8 cellular contexts compared by ENCODE assay signal in the genomic region with DNA sequence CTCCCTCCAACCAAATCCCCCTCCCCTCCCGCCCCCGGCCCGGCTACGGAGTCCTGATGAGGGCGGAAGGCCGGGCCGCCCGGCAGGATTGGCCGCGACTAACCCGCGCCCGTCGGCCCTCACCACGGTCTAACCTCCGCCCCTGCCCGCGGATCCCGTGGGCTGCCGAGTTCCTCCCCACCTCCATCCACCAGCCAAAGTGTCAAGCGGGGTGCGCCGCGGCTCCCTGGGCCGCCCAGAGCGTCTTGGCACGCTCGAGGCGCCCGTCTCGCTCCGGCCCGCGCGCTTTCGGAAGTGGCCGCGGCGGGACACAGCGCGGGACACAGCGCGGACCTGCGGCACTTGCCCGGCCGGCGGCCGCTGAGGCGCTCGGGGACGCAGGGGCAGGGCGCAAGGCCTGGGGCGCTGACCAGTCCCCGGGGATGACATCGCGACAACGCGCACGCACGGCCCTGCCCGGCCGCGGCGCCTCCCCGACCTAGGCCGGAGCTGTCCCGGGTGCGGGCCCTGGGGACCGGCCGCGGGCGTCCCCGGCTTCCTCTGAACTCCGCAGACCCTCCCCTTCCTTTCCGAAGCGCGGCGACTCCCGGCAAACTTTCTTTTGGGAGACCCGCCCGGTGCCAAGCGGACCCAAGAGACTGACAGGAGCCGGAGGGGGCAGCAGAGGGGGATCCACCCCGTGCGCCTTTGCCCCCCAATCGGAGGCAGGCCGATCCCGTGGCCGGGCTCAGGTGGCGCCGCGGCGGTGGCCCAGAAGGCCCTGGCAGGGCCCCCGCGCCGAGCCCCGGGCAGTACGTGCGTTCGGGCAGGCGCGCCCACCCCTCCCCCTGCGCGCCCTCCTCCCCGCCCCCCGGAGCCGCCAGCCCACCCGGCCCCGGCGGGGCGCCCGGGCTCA.
DNase-seq lines count a peak whose midpoint lies in the region; FAIRE-seq and TF ChIP-seq lines count a peak whose summit lies in the region.

No MANE protein-coding gene starts in this region.

- peaks cover 43% of the 10 kb centered on the region for H3K27me3 Mint-ChIP-seq in activated T-helper 2 cell treated with anti-CD3 and anti-CD28 coated beads, Interferon-gamma antibody, Interleukin-2, Interleukin-4, amounts not matched to agents 10 μg/mL and 5 μg/mL and 100 μg/mL, durations not matched to agents 14 hours and 24 hours and 36 hours (ENCODE audit: low read depth)
- peaks cover 86% of the 10 kb centered on the region for H3K27me3 Mint-ChIP-seq in neural crest cell (ENCODE audit: low read depth)

- H3K36me3 ChIP-seq in GM23248 (ENCODE audit: low read depth): no peaks in the 10 kb centered on the region

- peak; percentile 50 for FAIRE-seq in GM12891 (lab: Jason Lieb, UNC)

- H3K9ac ChIP-seq in GM23248: peak overlapping the region; percentile 90

- no peak for TF ChIP-seq CTCF in foreskin fibroblast (IDR thresholded peaks at IDR 0.05; ENCODE audit: low read depth, low read length)
- no peak for TF ChIP-seq CTCF in neural crest cell (conservative IDR thresholded peaks at IDR 0.05)

- H3K4me3 Mint-ChIP-seq in activated T-helper 2 cell treated with anti-CD3 and anti-CD28 coated beads, Interferon-gamma antibody, Interleukin-2, Interleukin-4, amounts not matched to agents 10 μg/mL and 5 μg/mL and 100 μg/mL, durations not matched to agents 14 hours and 24 hours and 36 hours (ENCODE audit: low read depth): peak overlapping the region; percentile 76
- peak overlapping the region; percentile 83 for H3K4me3 Mint-ChIP-seq in neural crest cell

- peaks cover 39% of the 10 kb centered on the region for H3K4me1 Mint-ChIP-seq in activated T-helper 2 cell treated with anti-CD3 and anti-CD28 coated beads, Interferon-gamma antibody, Interleukin-2, Interleukin-4, amounts not matched to agents 10 μg/mL and 5 μg/mL and 100 μg/mL, durations not matched to agents 14 hours and 24 hours and 36 hours (ENCODE audit: low read depth)
- peaks cover 9% of the 10 kb centered on the region for H3K4me1 Mint-ChIP-seq in neural crest cell

- H3K4me1 ChIP-seq in GM23248 (ENCODE audit: insufficient read depth): peaks cover 16% of the 10 kb centered on the region

- H3K4me2 ChIP-seq in GM23248 (ENCODE audit: unreplicated experiment): peak overlapping the region; percentile 89

- H3K27ac ChIP-seq in GM23248: peak overlapping the region; percentile 41

- H3K36me3 Mint-ChIP-seq in activated T-helper 2 cell treated with anti-CD3 and anti-CD28 coated beads, Interferon-gamma antibody, Interleukin-2, Interleukin-4, amounts not matched to agents 10 μg/mL and 5 μg/mL and 100 μg/mL, durations not matched to agents 14 hours and 24 hours and 36 hours (ENCODE audit: low read depth): peaks cover 11% of the 10 kb centered on the region
- H3K36me3 Mint-ChIP-seq in neural crest cell (ENCODE audit: low read depth): no peaks in the 10 kb centered on the region

- peak; percentile 46 for DNase-seq in GM12891 (ENCODE audit: insufficient read length, low spot score)
- peak; percentile 70 for DNase-seq in GM23248
- DNase-seq in LHCN-M2 (ENCODE audit: low read depth): peak; percentile 66
- DNase-seq in activated T-helper 2 cell treated with anti-CD3 and anti-CD28 coated beads, Interferon-gamma antibody, Interleukin-2, Interleukin-4, amounts not matched to agents 10 μg/mL and 5 μg/mL and 100 μg/mL, durations not matched to agents 14 hours and 24 hours and 36 hours (ENCODE audit: low spot score): peak; percentile 26
- DNase-seq in foreskin fibroblast: peak; percentile 22 to 57
- peak; percentile 26 for DNase-seq in neural crest cell (ENCODE audit: low read depth, low spot score)
- no peak for DNase-seq in AML-193 (lab: John Stamatoyannopoulos, UW)
- no peak for DNase-seq in NCI-H82 treated with DMSO at 0.1 percent for 48 hours (lab: John Stamatoyannopoulos, UW; ENCODE audit: unreplicated experiment)

- in situ Hi-C loops in GM23248 (cut with MboI): no loop called here

- no peak for TF ChIP-seq POLR2A in GM12891 (IDR thresholded peaks at IDR 0.05; ENCODE audit: low read depth, low read length)

- no peaks in the 10 kb centered on the region for H4K20me1 ChIP-seq in GM23248 (ENCODE audit: insufficient read depth)

- no peaks in the 10 kb centered on the region for H3K9me3 Mint-ChIP-seq in activated T-helper 2 cell treated with anti-CD3 and anti-CD28 coated beads, Interferon-gamma antibody, Interleukin-2, Interleukin-4, amounts not matched to agents 10 μg/mL and 5 μg/mL and 100 μg/mL, durations not matched to agents 14 hours and 24 hours and 36 hours
- H3K9me3 Mint-ChIP-seq in neural crest cell: no peaks in the 10 kb centered on the region

- H2AFZ ChIP-seq in GM23248: peak overlapping the region; percentile 60

- peaks cover 6% of the 10 kb centered on the region for H3F3A ChIP-seq in GM23248 (ENCODE audit: insufficient read depth)

- whole genome bisulfite sequencing in GM23248 (ENCODE audit: low coverage in 1 of 2, low lambda C conversion rate in 2 of 2, missing lambda C conversion rate in 2 of 2), 2 experiments: 1% methylated on average over 92 to 101 of the region's 112 CpGs

- no peaks in the 10 kb centered on the region for H3K9me2 ChIP-seq in GM23248 (ENCODE audit: insufficient read depth)

- H3K4me3 ChIP-seq in GM23248: peak overlapping the region; percentile 79
- peak overlapping the region; percentile 53 to 60 for H3K4me3 ChIP-seq in foreskin fibroblast (ENCODE audit: low read depth in 1 of 2, low read length in 2 of 2)

- peak overlapping the region; percentile 73 for H3K27ac Mint-ChIP-seq in activated T-helper 2 cell treated with anti-CD3 and anti-CD28 coated beads, Interferon-gamma antibody, Interleukin-2, Interleukin-4, amounts not matched to agents 10 μg/mL and 5 μg/mL and 100 μg/mL, durations not matched to agents 14 hours and 24 hours and 36 hours
- H3K27ac Mint-ChIP-seq in neural crest cell (ENCODE audit: unreplicated experiment): no peak overlapping the region

- no peaks in the 10 kb centered on the region for H3K9me3 ChIP-seq in GM23248 (ENCODE audit: low read depth)

- peaks cover 43% of the 10 kb centered on the region for H3K79me2 ChIP-seq in GM23248 (ENCODE audit: insufficient read depth)

- intact Hi-C loops in activated T-helper 2 cell treated with anti-CD3 and anti-CD28 coated beads, Interferon-gamma antibody, Interleukin-2, Interleukin-4, amounts not matched to agents 10 μg/mL and 5 μg/mL and 100 μg/mL, durations not matched to agents 14 hours and 24 hours and 36 hours (cut with micrococcal nuclease): loop anchor here (5.0 kb wide), 1 partner anchor 56 kb away; no protein-coding TSS in a partner anchor

- no peaks in the 10 kb centered on the region for H3K27me3 ChIP-seq in GM23248 (replicated peaks; ENCODE audit: insufficient read depth)

TF ChIP-seq in GM12891, 5 proteins besides CTCF, POLR2A, EP300 and RAD21:
- TF ChIP-seq POLR2AphosphoS5 (IDR thresholded peaks at IDR 0.05; ENCODE audit: low read depth, low read length): no peak
- TF ChIP-seq SPI1 (IDR thresholded peaks at IDR 0.05; ENCODE audit: low read depth, low read length): no peak
- no peak for TF ChIP-seq PAX5 (IDR thresholded peaks at IDR 0.05; ENCODE audit: insufficient read depth, low read length, severe bottlenecking)
- no peak for TF ChIP-seq TAF1 (IDR thresholded peaks at IDR 0.05; ENCODE audit: low read depth, low read length)
- no peak for TF ChIP-seq POU2F2 (IDR thresholded peaks at IDR 0.05; ENCODE audit: low read depth, low read length)

Comparison
In these comparisons a context has a peak if more than half of its experiments do, and no peak if none do; other contexts are left out.
1. DNase-seq: peak in GM12891 (single experiment), GM23248 (single experiment), LHCN-M2 (single experiment), activated T-helper 2 cell treated with anti-CD3 and anti-CD28 coated beads, Interferon-gamma antibody, Interleukin-2, Interleukin-4, amounts not matched to agents 10 μg/mL and 5 μg/mL and 100 μg/mL, durations not matched to agents 14 hours and 24 hours and 36 hours (single experiment), foreskin fibroblast (2 of 2) and neural crest cell (single experiment); none in AML-193 (0 of 2) and NCI-H82 treated with DMSO at 0.1 percent for 48 hours (single experiment).